ENCODE assay signal across 2 cellular contexts in the genomic region with DNA sequence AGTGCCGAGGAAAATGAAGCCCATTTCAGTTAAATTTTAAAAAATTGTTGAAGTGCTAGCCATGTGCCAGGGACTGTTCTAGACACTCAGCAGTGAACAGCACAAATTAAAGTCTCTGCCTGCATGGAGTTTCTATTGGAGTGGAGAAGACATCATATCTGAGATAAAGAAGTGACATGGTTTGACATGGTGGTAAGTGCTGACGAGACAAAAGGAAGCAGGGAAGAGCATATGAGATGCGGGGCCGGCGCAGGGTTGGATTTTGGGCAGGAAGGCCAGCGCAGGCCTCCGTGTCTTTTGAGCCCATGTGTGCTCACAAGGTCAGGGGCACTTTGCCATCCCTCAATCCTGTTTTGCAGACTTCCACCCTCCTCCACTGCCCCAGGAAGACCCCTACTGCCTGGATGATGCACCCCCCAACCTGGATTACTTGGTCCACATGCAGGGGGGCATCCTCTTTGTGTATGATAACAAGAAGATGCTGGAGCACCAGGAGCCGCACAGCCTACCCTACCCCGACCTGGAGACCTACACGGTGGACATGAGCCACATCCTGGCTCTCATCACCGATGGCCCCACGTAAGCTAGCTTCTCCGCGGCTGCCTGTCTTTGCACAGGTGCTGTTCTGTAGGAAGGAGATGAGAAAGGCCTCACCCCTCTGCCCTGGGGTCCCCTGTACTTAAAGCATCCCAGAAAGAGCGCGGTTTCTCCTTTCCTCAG.
A peak's percentile ranks its signal among the peaks of the same experiment; 100 is the strongest.
TF ChIP-seq lines count a peak whose summit lies in the region.

No MANE protein-coding gene starts in this region.

TF ChIP-seq in IMR-90, 13 proteins besides CTCF, POLR2A, EP300 and RAD21:
- TF ChIP-seq MAFK (IDR thresholded peaks at IDR 0.05; ENCODE audit: low read depth, low read length) (peak; percentile 43), MXI1 (IDR thresholded peaks at IDR 0.05; ENCODE audit: borderline replicate concordance, low read depth, low read length) (no peak)

TF ChIP-seq in H1, 55 proteins besides CTCF, POLR2A, EP300 and RAD21:
- TF ChIP-seq ASH2L (IDR thresholded peaks at IDR 0.05; ENCODE audit: low read length) (no peak), EGR1 (IDR thresholded peaks at IDR 0.05; ENCODE audit: borderline replicate concordance, low read depth, low read length) (no peak), NRF1 (IDR thresholded peaks at IDR 0.05; ENCODE audit: low read depth, low read length) (no peak), GTF2F1 (IDR thresholded peaks at IDR 0.05; ENCODE audit: borderline replicate concordance, low read depth, low read length) (no peak), ZNF274 (IDR thresholded peaks at IDR 0.05; ENCODE audit: borderline replicate concordance, extremely low read depth, low read length) (no peak), KDM4A (IDR thresholded peaks at IDR 0.05; ENCODE audit: low read depth, low read length, severe bottlenecking) (no peak), BCL11A (IDR thresholded peaks at IDR 0.05; ENCODE audit: low read depth in 2 of 2, low read length in 2 of 2) (no peak), SUZ12 (IDR thresholded peaks at IDR 0.05; ENCODE audit: low read length) (no peak), CHD2 (IDR thresholded peaks at IDR 0.05; ENCODE audit: low read length) (no peak), RBBP5 (IDR thresholded peaks at IDR 0.05; ENCODE audit: borderline replicate concordance, low read depth, low read length) (no peak), POLR2AphosphoS5 (IDR thresholded peaks at IDR 0.05; ENCODE audit: low read depth, low read length) (no peak), CHD1 (IDR thresholded peaks at IDR 0.05; ENCODE audit: low read depth, low read length) (no peak), PHF8 (conservative IDR thresholded peaks at IDR 0.05; ENCODE audit: low read depth, low read length) (no peak), TEAD4 (IDR thresholded peaks at IDR 0.05; ENCODE audit: low read depth, low read length) (no peak)
- TF ChIP-seq, protein P1, sequence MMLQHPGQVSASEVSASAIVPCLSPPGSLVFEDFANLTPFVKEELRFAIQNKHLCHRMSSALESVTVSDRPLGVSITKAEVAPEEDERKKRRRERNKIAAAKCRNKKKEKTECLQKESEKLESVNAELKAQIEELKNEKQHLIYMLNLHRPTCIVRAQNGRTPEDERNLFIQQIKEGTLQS (IDR thresholded peaks at IDR 0.05; ENCODE audit: insufficient read depth, low read depth, low read length): no peak
- TF ChIP-seq, protein P2, sequence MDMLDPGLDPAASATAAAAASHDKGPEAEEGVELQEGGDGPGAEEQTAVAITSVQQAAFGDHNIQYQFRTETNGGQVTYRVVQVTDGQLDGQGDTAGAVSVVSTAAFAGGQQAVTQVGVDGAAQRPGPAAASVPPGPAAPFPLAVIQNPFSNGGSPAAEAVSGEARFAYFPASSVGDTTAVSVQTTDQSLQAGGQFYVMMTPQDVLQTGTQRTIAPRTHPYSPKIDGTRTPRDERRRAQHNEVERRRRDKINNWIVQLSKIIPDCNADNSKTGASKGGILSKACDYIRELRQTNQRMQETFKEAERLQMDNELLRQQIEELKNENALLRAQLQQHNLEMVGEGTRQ (IDR thresholded peaks at IDR 0.05; ENCODE audit: low read length): no peak
- TF ChIP-seq, protein P3, sequence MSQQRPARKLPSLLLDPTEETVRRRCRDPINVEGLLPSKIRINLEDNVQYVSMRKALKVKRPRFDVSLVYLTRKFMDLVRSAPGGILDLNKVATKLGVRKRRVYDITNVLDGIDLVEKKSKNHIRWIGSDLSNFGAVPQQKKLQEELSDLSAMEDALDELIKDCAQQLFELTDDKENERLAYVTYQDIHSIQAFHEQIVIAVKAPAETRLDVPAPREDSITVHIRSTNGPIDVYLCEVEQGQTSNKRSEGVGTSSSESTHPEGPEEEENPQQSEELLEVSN (IDR thresholded peaks at IDR 0.05): no peak
